Comparison of ENCODE assay signal across 26 cellular contexts in genomic region chr3:10507331-10507730, GRCh38. TPM values are rescaled to one million over a fixed set of nuclear protein-coding genes. Genes with fewer than 3 reads are reported as not detected.
"Had no signal": no experiment of that assay in that cellular context is flagged by ENCODE, and none has a peak within 500 bp of the region (broad histone marks: within the 10 kb centered on the region; RNA-seq: fewer than 3 reads in every experiment).

No MANE protein-coding gene starts in this region.

- H3K4me1 Mint-ChIP-seq: natural killer cell; stimulated activated effector memory CD8-positive, alpha-beta T cell treated with anti-CD3 and anti-CD28 coated beads, Interleukin-12 subunit alpha, Interleukin-12 subunit beta, amount 100 ng/mL, for 72 hours had no signal

- H3K4me1 ChIP-seq: parathyroid adenoma, prostate gland had no signal

- H3K27ac ChIP-seq: parathyroid adenoma, prostate gland, right atrium auricular region, sigmoid colon, suprapubic skin, thyroid gland, vagina had no signal

- ATAC-seq: left ventricle myocardium superior; natural killer cell; stimulated activated effector memory CD8-positive, alpha-beta T cell treated with anti-CD3 and anti-CD28 coated beads, Interleukin-12 subunit alpha, Interleukin-12 subunit beta, amount 100 ng/mL, for 72 hours had no signal

- H3K9me3 Mint-ChIP-seq: memory B cell; natural killer cell; neural crest cell; stimulated activated effector memory CD8-positive, alpha-beta T cell treated with anti-CD3 and anti-CD28 coated beads, Interleukin-12 subunit alpha, Interleukin-12 subunit beta, amount 100 ng/mL, for 72 hours had no signal

- H3K9ac ChIP-seq: parathyroid adenoma had no signal

- H3K4me3 ChIP-seq: lung, prostate gland, right atrium auricular region, sigmoid colon, suprapubic skin, thyroid gland, vagina had no signal

- H3K9me3 ChIP-seq: prostate gland, right atrium auricular region, sigmoid colon, suprapubic skin, thyroid gland, vagina had no signal

- DNase-seq: cortex of kidney; effector CD4-positive, alpha-beta T cell; head of caudate nucleus; left ventricle myocardium superior; natural killer cell; sigmoid colon; stimulated activated CD4-positive, alpha-beta T cell treated with anti-CD3 and anti-CD28 coated beads, Interleukin-2, amount 100 ng/mL, for 24 hours; stimulated activated CD4-positive, alpha-beta T cell treated with anti-CD3 and anti-CD28 coated beads, Interleukin-4, amount 100 ng/mL, for 24 hours; stimulated activated naive CD4-positive, alpha-beta T cell treated with Interleukin-2 at 50 U/mL for 16 hours; thyroid gland; trophoblast cell had no signal

- H3K4me3 Mint-ChIP-seq: memory B cell; natural killer cell; neural crest cell; stimulated activated effector memory CD8-positive, alpha-beta T cell treated with anti-CD3 and anti-CD28 coated beads, Interleukin-12 subunit alpha, Interleukin-12 subunit beta, amount 100 ng/mL, for 72 hours had no signal

- H3K36me3 ChIP-seq: prostate gland, right atrium auricular region, sigmoid colon, suprapubic skin, thyroid gland, vagina had no signal

- H3K36me3 Mint-ChIP-seq: memory B cell; natural killer cell; stimulated activated effector memory CD8-positive, alpha-beta T cell treated with anti-CD3 and anti-CD28 coated beads, Interleukin-12 subunit alpha, Interleukin-12 subunit beta, amount 100 ng/mL, for 72 hours had no signal

- H3K27me3 ChIP-seq: right atrium auricular region, thyroid gland, vagina had no signal

- H3K27ac Mint-ChIP-seq: memory B cell; natural killer cell; stimulated activated effector memory CD8-positive, alpha-beta T cell treated with anti-CD3 and anti-CD28 coated beads, Interleukin-12 subunit alpha, Interleukin-12 subunit beta, amount 100 ng/mL, for 72 hours had no signal

RNA-seq across cellular contexts. Expression of gene ATP2B2, which starts 1.9 kb away (rescaled TPM):
- total RNA-seq: dermis microvascular lymphatic vessel endothelial cell, fibroblast of villous mesenchyme, left ventricle myocardium superior, mononuclear cell, natural killer cell, osteoblast, ureter had no signal
- polyA plus RNA-seq: keratinocyte, lung had no signal
